In genomic region chr16:74253146-74253545, GRCh38 we compare ENCODE assay signal across 36 cellular contexts.
"Had no signal": no experiment of that assay in that cellular context is flagged by ENCODE, and none has a peak within 500 bp of the region (broad histone marks: within the 10 kb centered on the region; RNA-seq: fewer than 3 reads in every experiment).

No MANE protein-coding gene starts in this region.

- H3K27me3 ChIP-seq: body of pancreas, brain microvascular endothelial cell, breast epithelium, colonic mucosa had no signal

- H3K4me1 ChIP-seq: body of pancreas, breast epithelium, colonic mucosa had no signal

- H3K36me3 ChIP-seq: brain microvascular endothelial cell, breast epithelium, colonic mucosa had no signal

- H3K9me3 Mint-ChIP-seq: activated CD4-positive, alpha-beta memory T cell treated with anti-CD3 and anti-CD28 coated beads, Interleukin-2, amount 10 ng/mL, durations not matched to agents 7 days and 5 days; activated CD4-positive, alpha-beta T cell treated with anti-CD3 and anti-CD28 coated beads, Interleukin-2, amount 10 ng/mL, durations not matched to agents 7 days and 5 days; activated naive CD4-positive, alpha-beta T cell treated with anti-CD3 and anti-CD28 coated beads, Interleukin-2, amount 10 ng/mL, durations not matched to agents 7 days and 5 days; activated naive CD4-positive, alpha-beta T cell treated with anti-CD3 and anti-CD28 coated beads, Interleukin-2, amount 50 U/mL, for 24 hours; activated naive CD8-positive, alpha-beta T cell treated with anti-CD3 and anti-CD28 coated beads, Interleukin-2, amount 10 ng/mL, durations not matched to agents 7 days and 5 days; activated naive CD8-positive, alpha-beta T cell treated with anti-CD3 and anti-CD28 coated beads, Interleukin-2, amount 50 U/mL, for 24 hours; activated T-cell treated with anti-CD3 and anti-CD28 coated beads, Interleukin-2, amount 50 U/mL, for 24 hours; activated T-helper 2 cell treated with anti-CD3 and anti-CD28 coated beads, Interferon-gamma antibody, Interleukin-2, Interleukin-4, amounts not matched to agents 10 μg/mL and 5 μg/mL and 100 μg/mL, durations not matched to agents 14 hours and 24 hours and 36 hours; central memory CD8-positive, alpha-beta T cell; T-helper 1 cell treated with Interleukin-12 subunit alpha and Interleukin-12 subunit beta and Interleukin-4 antibody, amounts not matched to agents 30 μg/mL and 1 μg/mL, for 36 hours; T-helper 2 cell treated with Interferon-gamma antibody and Interleukin-4, amounts not matched to agents 5 μg/mL and 100 μg/mL, for 36 hours had no signal

- ATAC-seq: activated CD4-positive, alpha-beta T cell treated with anti-CD3 and anti-CD28 coated beads for 36 hours; activated CD4-positive, CD25-positive, alpha-beta regulatory T cell treated with anti-CD3 and anti-CD28 coated beads, Interleukin-2, amount 50 U/mL, for 24 hours; activated CD8-positive, alpha-beta memory T cell treated with anti-CD3 and anti-CD28 coated beads, Interleukin-2, amount 10 ng/mL, durations not matched to agents 7 days and 5 days; activated CD8-positive, alpha-beta T cell treated with anti-CD3 and anti-CD28 coated beads, Interleukin-2, amount 10 ng/mL, durations not matched to agents 7 days and 5 days; activated naive CD8-positive, alpha-beta T cell treated with anti-CD3 and anti-CD28 coated beads, Interleukin-2, amount 50 U/mL, for 24 hours; body of pancreas had no signal

- DNase-seq: activated CD4-positive, alpha-beta memory T cell treated with anti-CD3 and anti-CD28 coated beads, Interleukin-2, amount 10 ng/mL, durations not matched to agents 7 days and 5 days; activated CD4-positive, alpha-beta T cell treated with anti-CD3 and anti-CD28 coated beads for 1 hour; activated CD4-positive, alpha-beta T cell treated with anti-CD3 and anti-CD28 coated beads for 36 hours; activated CD4-positive, alpha-beta T cell treated with anti-CD3 and anti-CD28 coated beads for 48 hours; activated CD4-positive, alpha-beta T cell treated with anti-CD3 and anti-CD28 coated beads, Interleukin-2, amount 10 ng/mL, durations not matched to agents 7 days and 5 days; activated CD4-positive, alpha-beta T cell treated with anti-CD3 and anti-CD28 coated beads, Interleukin-2, amount 50 U/mL, for 48 hours; activated CD4-positive, CD25-positive, alpha-beta regulatory T cell; activated CD8-positive, alpha-beta memory T cell treated with anti-CD3 and anti-CD28 coated beads for 24 hours; activated CD8-positive, alpha-beta memory T cell treated with anti-CD3 and anti-CD28 coated beads, Interleukin-2, amount 10 ng/mL, durations not matched to agents 7 days and 5 days; activated CD8-positive, alpha-beta memory T cell treated with anti-CD3 and anti-CD28 coated beads, Interleukin-2, amount 50 U/mL, for 48 hours; activated CD8-positive, alpha-beta T cell treated with anti-CD3 and anti-CD28 coated beads, Interleukin-2, amount 10 ng/mL, durations not matched to agents 7 days and 5 days; activated effector memory CD4-positive, alpha-beta T cell treated with Interleukin-2 at 50 U/mL for 16 hours; activated gamma-delta T cell; activated naive CD4-positive, alpha-beta T cell treated with anti-CD3 and anti-CD28 coated beads, Interleukin-2, amount 10 ng/mL, durations not matched to agents 7 days and 5 days; activated naive CD4-positive, alpha-beta T cell treated with Interleukin-2 at 50 U/mL for 16 hours; activated naive CD8-positive, alpha-beta T cell treated with anti-CD3 and anti-CD28 coated beads, Interleukin-2, amount 10 ng/mL, durations not matched to agents 7 days and 5 days; activated naive CD8-positive, alpha-beta T cell treated with anti-CD3 and anti-CD28 coated beads, Interleukin-2, amount 50 U/mL, for 24 hours; activated T-cell treated with anti-CD3 and anti-CD28 coated beads, Interleukin-2, amount 50 U/mL, for 24 hours; activated T-cell treated with anti-CD3 and anti-CD28 coated beads, Interleukin-2, amount 50 U/mL, for 48 hours; amygdala; anterior cingulate cortex; body of pancreas; brain microvascular endothelial cell; cerebellar nuclear complex; colonic mucosa; T-helper 2 cell; T-helper 9 cell had no signal

- H3K27ac ChIP-seq: body of pancreas, brain microvascular endothelial cell, breast epithelium, colonic mucosa, VCaP had no signal

- H3K27ac Mint-ChIP-seq: activated CD4-positive, alpha-beta memory T cell treated with anti-CD3 and anti-CD28 coated beads, Interleukin-2, amount 10 ng/mL, durations not matched to agents 7 days and 5 days; activated CD4-positive, alpha-beta T cell treated with anti-CD3 and anti-CD28 coated beads for 36 hours; activated CD4-positive, alpha-beta T cell treated with anti-CD3 and anti-CD28 coated beads, Interleukin-2, amount 10 ng/mL, durations not matched to agents 7 days and 5 days; activated CD8-positive, alpha-beta memory T cell treated with anti-CD3 and anti-CD28 coated beads, Interleukin-2, amount 10 ng/mL, durations not matched to agents 7 days and 5 days; activated CD8-positive, alpha-beta T cell treated with anti-CD3 and anti-CD28 coated beads, Interleukin-2, amount 10 ng/mL, durations not matched to agents 7 days and 5 days; activated naive CD4-positive, alpha-beta T cell treated with anti-CD3 and anti-CD28 coated beads, Interleukin-2, amount 10 ng/mL, durations not matched to agents 7 days and 5 days; activated naive CD4-positive, alpha-beta T cell treated with anti-CD3 and anti-CD28 coated beads, Interleukin-2, amount 50 U/mL, for 24 hours; activated naive CD8-positive, alpha-beta T cell; activated naive CD8-positive, alpha-beta T cell treated with anti-CD3 and anti-CD28 coated beads, Interleukin-2, amount 10 ng/mL, durations not matched to agents 7 days and 5 days; activated naive CD8-positive, alpha-beta T cell treated with anti-CD3 and anti-CD28 coated beads, Interleukin-2, amount 50 U/mL, for 24 hours; activated T-cell treated with anti-CD3 and anti-CD28 coated beads, Interleukin-2, amount 50 U/mL, for 24 hours; activated T-helper 2 cell treated with anti-CD3 and anti-CD28 coated beads, Interferon-gamma antibody, Interleukin-2, Interleukin-4, amounts not matched to agents 10 μg/mL and 5 μg/mL and 100 μg/mL, durations not matched to agents 14 hours and 24 hours and 36 hours; T-helper 1 cell treated with Interleukin-12 subunit alpha and Interleukin-12 subunit beta and Interleukin-4 antibody, amounts not matched to agents 30 μg/mL and 1 μg/mL, for 36 hours; T-helper 2 cell treated with Interferon-gamma antibody and Interleukin-4, amounts not matched to agents 5 μg/mL and 100 μg/mL, for 36 hours had no signal

- H3K36me3 Mint-ChIP-seq: activated CD8-positive, alpha-beta memory T cell treated with anti-CD3 and anti-CD28 coated beads, Interleukin-2, amount 10 ng/mL, durations not matched to agents 7 days and 5 days; activated naive CD4-positive, alpha-beta T cell treated with anti-CD3 and anti-CD28 coated beads, Interleukin-2, amount 10 ng/mL, durations not matched to agents 7 days and 5 days; activated naive CD4-positive, alpha-beta T cell treated with anti-CD3 and anti-CD28 coated beads, Interleukin-2, amount 50 U/mL, for 24 hours; activated naive CD8-positive, alpha-beta T cell; activated naive CD8-positive, alpha-beta T cell treated with anti-CD3 and anti-CD28 coated beads, Interleukin-2, amount 10 ng/mL, durations not matched to agents 7 days and 5 days had no signal

- H3K4me1 Mint-ChIP-seq: activated CD4-positive, alpha-beta memory T cell treated with anti-CD3 and anti-CD28 coated beads, Interleukin-2, amount 10 ng/mL, durations not matched to agents 7 days and 5 days; activated CD4-positive, alpha-beta T cell treated with anti-CD3 and anti-CD28 coated beads for 36 hours; activated CD4-positive, alpha-beta T cell treated with anti-CD3 and anti-CD28 coated beads, Interleukin-2, amount 10 ng/mL, durations not matched to agents 7 days and 5 days; activated CD8-positive, alpha-beta memory T cell treated with anti-CD3 and anti-CD28 coated beads, Interleukin-2, amount 10 ng/mL, durations not matched to agents 7 days and 5 days; activated naive CD4-positive, alpha-beta T cell treated with anti-CD3 and anti-CD28 coated beads, Interleukin-2, amount 10 ng/mL, durations not matched to agents 7 days and 5 days; activated naive CD4-positive, alpha-beta T cell treated with anti-CD3 and anti-CD28 coated beads, Interleukin-2, amount 50 U/mL, for 24 hours; activated naive CD8-positive, alpha-beta T cell treated with anti-CD3 and anti-CD28 coated beads, Interleukin-2, amount 10 ng/mL, durations not matched to agents 7 days and 5 days; activated naive CD8-positive, alpha-beta T cell treated with anti-CD3 and anti-CD28 coated beads, Interleukin-2, amount 50 U/mL, for 24 hours; central memory CD8-positive, alpha-beta T cell had no signal

- H3K9me3 ChIP-seq: body of pancreas, breast epithelium, colonic mucosa had no signal

- H3K4me3 Mint-ChIP-seq: activated CD4-positive, alpha-beta memory T cell treated with anti-CD3 and anti-CD28 coated beads, Interleukin-2, amount 10 ng/mL, durations not matched to agents 7 days and 5 days; activated CD4-positive, alpha-beta T cell treated with anti-CD3 and anti-CD28 coated beads for 36 hours; activated CD4-positive, alpha-beta T cell treated with anti-CD3 and anti-CD28 coated beads, Interleukin-2, amount 10 ng/mL, durations not matched to agents 7 days and 5 days; activated CD8-positive, alpha-beta memory T cell treated with anti-CD3 and anti-CD28 coated beads, Interleukin-2, amount 10 ng/mL, durations not matched to agents 7 days and 5 days; activated CD8-positive, alpha-beta T cell treated with anti-CD3 and anti-CD28 coated beads, Interleukin-2, amount 10 ng/mL, durations not matched to agents 7 days and 5 days; activated naive CD4-positive, alpha-beta T cell treated with anti-CD3 and anti-CD28 coated beads, Interleukin-2, amount 10 ng/mL, durations not matched to agents 7 days and 5 days; activated naive CD4-positive, alpha-beta T cell treated with anti-CD3 and anti-CD28 coated beads, Interleukin-2, amount 50 U/mL, for 24 hours; activated naive CD8-positive, alpha-beta T cell; activated naive CD8-positive, alpha-beta T cell treated with anti-CD3 and anti-CD28 coated beads, Interleukin-2, amount 10 ng/mL, durations not matched to agents 7 days and 5 days; activated naive CD8-positive, alpha-beta T cell treated with anti-CD3 and anti-CD28 coated beads, Interleukin-2, amount 50 U/mL, for 24 hours; activated T-cell treated with anti-CD3 and anti-CD28 coated beads, Interleukin-2, amount 50 U/mL, for 24 hours; central memory CD8-positive, alpha-beta T cell; T-helper 1 cell treated with Interleukin-12 subunit alpha and Interleukin-12 subunit beta and Interleukin-4 antibody, amounts not matched to agents 30 μg/mL and 1 μg/mL, for 36 hours; T-helper 2 cell treated with Interferon-gamma antibody and Interleukin-4, amounts not matched to agents 5 μg/mL and 100 μg/mL, for 36 hours had no signal

- H3K4me3 ChIP-seq: body of pancreas, breast epithelium, colonic mucosa had no signal
